In the genomic region with DNA sequence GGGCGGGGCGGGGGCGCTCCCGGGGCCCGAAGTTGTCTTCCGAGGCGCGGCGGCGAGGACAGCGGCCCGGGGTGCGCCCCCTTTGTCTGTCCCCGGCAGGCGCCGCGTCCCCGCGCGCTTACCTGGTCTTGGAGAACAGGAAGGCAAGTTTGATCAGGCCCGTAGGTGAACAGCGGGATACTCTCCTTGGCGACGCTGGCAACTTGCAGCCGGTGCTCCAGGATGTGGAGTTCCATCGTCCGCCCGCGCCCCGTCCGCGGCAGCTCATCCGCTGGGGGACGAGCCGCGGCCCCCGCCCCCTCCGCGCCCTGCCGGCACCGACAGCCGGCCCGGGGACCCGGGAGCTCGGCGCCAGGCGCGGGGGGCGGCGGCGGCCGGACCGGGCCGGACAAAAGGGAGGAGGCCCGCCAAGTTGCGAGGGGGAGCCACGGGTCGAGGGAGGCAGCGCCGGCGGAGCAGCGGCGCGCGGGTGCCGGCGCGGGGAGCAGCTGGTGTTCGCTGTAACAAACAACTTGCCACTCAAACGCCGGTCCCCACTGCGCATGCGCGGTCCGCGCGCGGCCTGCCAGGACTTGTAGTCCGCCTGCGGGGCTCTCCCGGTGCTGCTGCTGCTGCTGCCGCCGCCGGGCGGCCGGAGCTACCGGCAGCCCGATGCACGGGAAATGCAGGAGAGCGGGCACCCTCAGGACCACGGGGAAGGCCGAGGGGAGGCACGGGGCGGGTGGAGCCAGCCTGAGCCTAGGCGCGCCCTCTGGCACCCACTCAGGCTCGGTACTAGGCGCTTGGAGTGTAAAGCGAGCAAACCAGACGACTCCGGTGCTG, we compare ENCODE assay signal across 8 cellular contexts.
DNase-seq lines count a peak whose midpoint lies in the region; ATAC-seq and TF ChIP-seq lines count a peak whose summit lies in the region.

No MANE protein-coding gene starts in this region.

- TF ChIP-seq CTCF in choroid plexus epithelial cell (conservative IDR thresholded peaks at IDR 0.05; ENCODE audit: low read depth, low read length): peak; percentile 32

- ATAC-seq in GM19035 (IDR thresholded peaks at IDR 0.05; ENCODE audit: unreplicated experiment) (peak; percentile 93), HG03342 (IDR thresholded peaks at IDR 0.05; ENCODE audit: unreplicated experiment) (peak; percentile 84)

- DNase-seq in AML-193 (lab: John Stamatoyannopoulos, UW) (peak; percentile 69 to 80), NCI-H446 (lab: John Stamatoyannopoulos, UW) (peak; percentile 85 to 93), choroid plexus epithelial cell (ENCODE audit: low read depth) (peak; percentile 98), kidney tubule cell (ENCODE audit: low spot score) (peak; percentile 96)
- peak; percentile 97 to 98 for DNase-seq in activated CD4-positive, alpha-beta T cell treated with anti-CD3 and anti-CD28 coated beads for 24 hours (ENCODE audit: low read depth in 2 of 2)
- peak; percentile 97 to 98 for DNase-seq in stimulated activated CD4-positive, alpha-beta T cell treated with anti-CD3 and anti-CD28 coated beads, Interleukin-1b, Interleukin-23, amount 100 ng/mL, for 1 hour (ENCODE audit: low read depth in 2 of 2)

- H3K4me3 ChIP-seq in choroid plexus epithelial cell (ENCODE audit: low read depth, low read length): peak overlapping the region; percentile 70

Comparison
In these comparisons a context has a peak if more than half of its experiments do, and no peak if none do; other contexts are left out.
1. Peak in every context shown above with its lines: DNase-seq, ATAC-seq and H3K4me3 ChIP-seq.